1 cellular context compared by ENCODE assay signal in the genomic region with DNA sequence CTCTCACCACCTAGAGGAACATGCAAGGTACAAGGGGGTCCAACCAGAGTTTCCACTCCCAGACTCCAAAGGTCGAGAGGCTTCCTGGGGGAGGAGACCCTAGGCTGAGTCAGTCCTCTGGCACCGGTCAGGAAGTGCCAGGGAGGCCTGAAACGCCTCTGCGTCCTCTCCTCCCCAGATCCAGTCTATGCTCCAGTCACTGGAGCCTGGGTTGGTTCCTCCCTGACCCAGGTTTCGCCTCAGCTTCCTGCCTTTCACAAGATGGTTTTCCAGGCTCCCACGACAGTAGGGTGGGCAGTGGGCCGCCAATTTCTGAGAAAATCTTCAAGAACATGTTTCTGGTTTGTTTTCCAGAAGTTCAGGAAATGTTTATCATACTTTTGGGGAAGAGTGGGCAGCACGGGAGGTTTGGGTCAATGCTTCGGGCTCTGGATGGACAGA.
TF ChIP-seq lines count a peak whose summit lies in the region.

No MANE protein-coding gene starts in this region.

TF ChIP-seq in HepG2, 621 proteins besides CTCF, POLR2A, EP300 and RAD21:
- TF ChIP-seq FOSL2 (CRISPR knock-in tag; IDR thresholded peaks at IDR 0.05): peak; percentile 69
- 0 out of 2 replicates have a peak, but pooled peaks have one; percentile 29 for TF ChIP-seq ZNF605 (CRISPR knock-in tag; IDR thresholded peaks at IDR 0.05)
- peak; percentile 21; the same call in 1 of the 2 replicates for TF ChIP-seq SALL1 (CRISPR knock-in tag; IDR thresholded peaks at IDR 0.05)
- no peak for TF ChIP-seq THYN1 (CRISPR knock-in tag; IDR thresholded peaks at IDR 0.05; ENCODE audit: borderline replicate concordance, low read depth)
- peak; percentile 23; the same call in 1 of the 2 replicates for TF ChIP-seq ZMYM3 (CRISPR knock-in tag; IDR thresholded peaks at IDR 0.05)
- TF ChIP-seq ETV5 (CRISPR knock-in tag; IDR thresholded peaks at IDR 0.05; ENCODE audit: borderline replicate concordance): peak; percentile 83; the same call in 1 of the 2 replicates
- 0 out of 2 replicates have a peak, but pooled peaks have one; percentile 14 for TF ChIP-seq ELF3 (CRISPR knock-in tag; IDR thresholded peaks at IDR 0.05)
- TF ChIP-seq, protein P1, sequence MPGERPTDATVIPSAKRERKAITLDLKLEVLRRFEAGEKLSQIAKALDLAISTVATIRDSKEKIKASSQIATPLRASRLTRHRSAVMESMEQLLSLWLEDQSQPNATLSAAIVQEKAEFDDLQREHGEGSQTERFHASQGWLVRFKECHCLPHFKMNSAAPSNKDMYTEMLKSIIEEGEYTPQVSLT (CRISPR knock-in tag; IDR thresholded peaks at IDR 0.05; ENCODE audit: borderline replicate concordance, low read depth): no peak
- peak; percentile 25; the same call in 1 of the 2 replicates for TF ChIP-seq RARA (CRISPR knock-in tag; IDR thresholded peaks at IDR 0.05)
- peak; percentile 20; the same call in 1 of the 2 replicates for TF ChIP-seq ZNF687 (CRISPR knock-in tag; IDR thresholded peaks at IDR 0.05)
- no peak for TF ChIP-seq ATF1 (CRISPR knock-in tag; IDR thresholded peaks at IDR 0.05)
- TF ChIP-seq, protein P2, sequence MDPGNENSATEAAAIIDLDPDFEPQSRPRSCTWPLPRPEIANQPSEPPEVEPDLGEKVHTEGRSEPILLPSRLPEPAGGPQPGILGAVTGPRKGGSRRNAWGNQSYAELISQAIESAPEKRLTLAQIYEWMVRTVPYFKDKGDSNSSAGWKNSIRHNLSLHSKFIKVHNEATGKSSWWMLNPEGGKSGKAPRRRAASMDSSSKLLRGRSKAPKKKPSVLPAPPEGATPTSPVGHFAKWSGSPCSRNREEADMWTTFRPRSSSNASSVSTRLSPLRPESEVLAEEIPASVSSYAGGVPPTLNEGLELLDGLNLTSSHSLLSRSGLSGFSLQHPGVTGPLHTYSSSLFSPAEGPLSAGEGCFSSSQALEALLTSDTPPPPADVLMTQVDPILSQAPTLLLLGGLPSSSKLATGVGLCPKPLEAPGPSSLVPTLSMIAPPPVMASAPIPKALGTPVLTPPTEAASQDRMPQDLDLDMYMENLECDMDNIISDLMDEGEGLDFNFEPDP (CRISPR knock-in tag; conservative IDR thresholded peaks at IDR 0.05): no peak
